ENCODE assay signal across 1 cellular context in the genomic region with DNA sequence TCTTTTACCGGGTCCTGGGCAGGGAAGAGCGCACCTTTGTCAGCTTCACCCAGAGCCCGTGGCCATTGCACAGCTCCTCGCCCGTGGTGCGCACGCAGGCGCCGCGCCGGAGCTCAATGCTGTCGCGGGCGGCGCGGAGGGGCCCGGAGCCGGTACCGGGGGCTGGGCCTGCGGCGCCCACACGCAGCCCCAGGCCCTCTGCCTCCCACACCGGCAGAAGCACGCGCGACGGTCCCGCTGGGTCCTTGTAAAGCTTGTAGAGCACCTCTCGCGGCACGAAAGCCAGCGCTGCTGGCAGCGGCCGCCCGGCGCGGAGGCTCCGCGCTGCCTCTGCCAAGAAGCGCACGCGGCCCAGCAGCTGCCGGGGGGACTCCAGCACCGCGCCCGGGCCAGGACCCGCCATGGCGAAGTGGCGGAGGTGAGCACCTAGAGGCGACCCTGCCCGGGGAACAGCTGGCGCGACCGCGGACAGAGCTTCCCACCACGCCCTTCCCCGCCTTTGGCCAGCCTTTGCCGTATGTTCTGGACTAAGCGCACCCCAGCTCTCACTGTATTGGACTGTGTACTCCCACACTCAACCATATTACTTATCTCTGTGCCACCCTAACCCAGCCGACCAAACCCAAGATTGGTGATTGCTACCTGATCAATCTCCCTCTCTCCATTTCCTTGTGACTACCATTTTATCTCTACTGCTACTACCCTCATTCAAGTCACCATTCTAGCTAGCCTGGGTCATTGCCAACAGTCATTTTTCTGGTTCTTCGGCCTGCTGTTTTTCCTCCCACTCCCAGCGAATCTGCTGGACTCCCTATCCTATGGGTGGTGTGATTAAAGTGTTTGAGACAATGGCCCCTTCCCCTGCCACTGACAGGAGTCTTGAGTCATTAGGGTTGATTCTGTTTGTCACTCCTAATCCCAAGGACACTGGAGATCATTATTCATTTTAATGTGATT.
A peak's percentile ranks its signal among the peaks of the same experiment; 100 is the strongest.
TF ChIP-seq lines count a peak whose summit lies in the region.

A gene (minus strand): TSS at position 470 of the 957 bp plus-strand sequence. CDS start 67 bp downstream, at position 403.

TF ChIP-seq in K562, 482 proteins besides CTCF, POLR2A, EP300 and RAD21 (continued from another document and continues in another):
- TF ChIP-seq, protein P1, sequence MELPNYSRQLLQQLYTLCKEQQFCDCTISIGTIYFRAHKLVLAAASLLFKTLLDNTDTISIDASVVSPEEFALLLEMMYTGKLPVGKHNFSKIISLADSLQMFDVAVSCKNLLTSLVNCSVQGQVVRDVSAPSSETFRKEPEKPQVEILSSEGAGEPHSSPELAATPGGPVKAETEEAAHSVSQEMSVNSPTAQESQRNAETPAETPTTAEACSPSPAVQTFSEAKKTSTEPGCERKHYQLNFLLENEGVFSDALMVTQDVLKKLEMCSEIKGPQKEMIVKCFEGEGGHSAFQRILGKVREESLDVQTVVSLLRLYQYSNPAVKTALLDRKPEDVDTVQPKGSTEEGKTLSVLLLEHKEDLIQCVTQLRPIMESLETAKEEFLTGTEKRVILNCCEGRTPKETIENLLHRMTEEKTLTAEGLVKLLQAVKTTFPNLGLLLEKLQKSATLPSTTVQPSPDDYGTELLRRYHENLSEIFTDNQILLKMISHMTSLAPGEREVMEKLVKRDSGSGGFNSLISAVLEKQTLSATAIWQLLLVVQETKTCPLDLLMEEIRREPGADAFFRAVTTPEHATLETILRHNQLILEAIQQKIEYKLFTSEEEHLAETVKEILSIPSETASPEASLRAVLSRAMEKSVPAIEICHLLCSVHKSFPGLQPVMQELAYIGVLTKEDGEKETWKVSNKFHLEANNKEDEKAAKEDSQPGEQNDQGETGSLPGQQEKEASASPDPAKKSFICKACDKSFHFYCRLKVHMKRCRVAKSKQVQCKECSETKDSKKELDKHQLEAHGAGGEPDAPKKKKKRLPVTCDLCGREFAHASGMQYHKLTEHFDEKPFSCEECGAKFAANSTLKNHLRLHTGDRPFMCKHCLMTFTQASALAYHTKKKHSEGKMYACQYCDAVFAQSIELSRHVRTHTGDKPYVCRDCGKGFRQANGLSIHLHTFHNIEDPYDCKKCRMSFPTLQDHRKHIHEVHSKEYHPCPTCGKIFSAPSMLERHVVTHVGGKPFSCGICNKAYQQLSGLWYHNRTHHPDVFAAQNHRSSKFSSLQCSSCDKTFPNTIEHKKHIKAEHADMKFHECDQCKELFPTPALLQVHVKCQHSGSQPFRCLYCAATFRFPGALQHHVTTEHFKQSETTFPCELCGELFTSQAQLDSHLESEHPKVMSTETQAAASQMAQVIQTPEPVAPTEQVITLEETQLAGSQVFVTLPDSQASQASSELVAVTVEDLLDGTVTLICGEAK (IDR thresholded peaks at IDR 0.05): peak; percentile 81
- TF ChIP-seq, protein P1 (CRISPR knock-in tag; IDR thresholded peaks at IDR 0.05): no peak
- TF ChIP-seq THRAP3 (IDR thresholded peaks at IDR 0.05; ENCODE audit: borderline replicate concordance): peak; percentile 73; the same call in 1 of the 2 replicates
- TF ChIP-seq ZNF551 (CRISPR knock-in tag; IDR thresholded peaks at IDR 0.05): no peak
- TF ChIP-seq, protein P2, sequence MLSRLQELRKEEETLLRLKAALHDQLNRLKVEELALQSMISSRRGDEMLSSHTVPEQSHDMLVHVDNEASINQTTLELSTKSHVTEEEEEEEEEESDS (CRISPR knock-in tag; IDR thresholded peaks at IDR 0.05): no peak
- peak; percentile 92; the same call in 1 of the 2 replicates for TF ChIP-seq RB1 (IDR thresholded peaks at IDR 0.05; ENCODE audit: low read depth)
- TF ChIP-seq, protein P3, sequence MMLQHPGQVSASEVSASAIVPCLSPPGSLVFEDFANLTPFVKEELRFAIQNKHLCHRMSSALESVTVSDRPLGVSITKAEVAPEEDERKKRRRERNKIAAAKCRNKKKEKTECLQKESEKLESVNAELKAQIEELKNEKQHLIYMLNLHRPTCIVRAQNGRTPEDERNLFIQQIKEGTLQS (IDR thresholded peaks at IDR 0.05): no peak
- TF ChIP-seq, protein P3 (CRISPR knock-in tag; conservative IDR thresholded peaks at IDR 0.05): no peak; the same call in 1 of the 2 replicates
- TF ChIP-seq ZNF644 (tag; IDR thresholded peaks at IDR 0.05; ENCODE audit: low read depth): no peak
- peak; percentile 82 for TF ChIP-seq BRD4 (IDR thresholded peaks at IDR 0.05)
- TF ChIP-seq TEAD2 (tag; IDR thresholded peaks at IDR 0.05): no peak
- no peak for TF ChIP-seq ZNF121 (CRISPR knock-in tag; conservative IDR thresholded peaks at IDR 0.05)
- TF ChIP-seq, protein P4, sequence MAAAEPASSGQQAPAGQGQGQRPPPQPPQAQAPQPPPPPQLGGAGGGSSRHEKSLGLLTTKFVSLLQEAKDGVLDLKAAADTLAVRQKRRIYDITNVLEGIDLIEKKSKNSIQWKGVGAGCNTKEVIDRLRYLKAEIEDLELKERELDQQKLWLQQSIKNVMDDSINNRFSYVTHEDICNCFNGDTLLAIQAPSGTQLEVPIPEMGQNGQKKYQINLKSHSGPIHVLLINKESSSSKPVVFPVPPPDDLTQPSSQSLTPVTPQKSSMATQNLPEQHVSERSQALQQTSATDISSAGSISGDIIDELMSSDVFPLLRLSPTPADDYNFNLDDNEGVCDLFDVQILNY (CRISPR knock-in tag; IDR thresholded peaks at IDR 0.05): no peak
- TF ChIP-seq GATA2 (CRISPR knock-in tag; IDR thresholded peaks at IDR 0.05): no peak; the same call in none of the 2 replicates
- TF ChIP-seq, protein P5, sequence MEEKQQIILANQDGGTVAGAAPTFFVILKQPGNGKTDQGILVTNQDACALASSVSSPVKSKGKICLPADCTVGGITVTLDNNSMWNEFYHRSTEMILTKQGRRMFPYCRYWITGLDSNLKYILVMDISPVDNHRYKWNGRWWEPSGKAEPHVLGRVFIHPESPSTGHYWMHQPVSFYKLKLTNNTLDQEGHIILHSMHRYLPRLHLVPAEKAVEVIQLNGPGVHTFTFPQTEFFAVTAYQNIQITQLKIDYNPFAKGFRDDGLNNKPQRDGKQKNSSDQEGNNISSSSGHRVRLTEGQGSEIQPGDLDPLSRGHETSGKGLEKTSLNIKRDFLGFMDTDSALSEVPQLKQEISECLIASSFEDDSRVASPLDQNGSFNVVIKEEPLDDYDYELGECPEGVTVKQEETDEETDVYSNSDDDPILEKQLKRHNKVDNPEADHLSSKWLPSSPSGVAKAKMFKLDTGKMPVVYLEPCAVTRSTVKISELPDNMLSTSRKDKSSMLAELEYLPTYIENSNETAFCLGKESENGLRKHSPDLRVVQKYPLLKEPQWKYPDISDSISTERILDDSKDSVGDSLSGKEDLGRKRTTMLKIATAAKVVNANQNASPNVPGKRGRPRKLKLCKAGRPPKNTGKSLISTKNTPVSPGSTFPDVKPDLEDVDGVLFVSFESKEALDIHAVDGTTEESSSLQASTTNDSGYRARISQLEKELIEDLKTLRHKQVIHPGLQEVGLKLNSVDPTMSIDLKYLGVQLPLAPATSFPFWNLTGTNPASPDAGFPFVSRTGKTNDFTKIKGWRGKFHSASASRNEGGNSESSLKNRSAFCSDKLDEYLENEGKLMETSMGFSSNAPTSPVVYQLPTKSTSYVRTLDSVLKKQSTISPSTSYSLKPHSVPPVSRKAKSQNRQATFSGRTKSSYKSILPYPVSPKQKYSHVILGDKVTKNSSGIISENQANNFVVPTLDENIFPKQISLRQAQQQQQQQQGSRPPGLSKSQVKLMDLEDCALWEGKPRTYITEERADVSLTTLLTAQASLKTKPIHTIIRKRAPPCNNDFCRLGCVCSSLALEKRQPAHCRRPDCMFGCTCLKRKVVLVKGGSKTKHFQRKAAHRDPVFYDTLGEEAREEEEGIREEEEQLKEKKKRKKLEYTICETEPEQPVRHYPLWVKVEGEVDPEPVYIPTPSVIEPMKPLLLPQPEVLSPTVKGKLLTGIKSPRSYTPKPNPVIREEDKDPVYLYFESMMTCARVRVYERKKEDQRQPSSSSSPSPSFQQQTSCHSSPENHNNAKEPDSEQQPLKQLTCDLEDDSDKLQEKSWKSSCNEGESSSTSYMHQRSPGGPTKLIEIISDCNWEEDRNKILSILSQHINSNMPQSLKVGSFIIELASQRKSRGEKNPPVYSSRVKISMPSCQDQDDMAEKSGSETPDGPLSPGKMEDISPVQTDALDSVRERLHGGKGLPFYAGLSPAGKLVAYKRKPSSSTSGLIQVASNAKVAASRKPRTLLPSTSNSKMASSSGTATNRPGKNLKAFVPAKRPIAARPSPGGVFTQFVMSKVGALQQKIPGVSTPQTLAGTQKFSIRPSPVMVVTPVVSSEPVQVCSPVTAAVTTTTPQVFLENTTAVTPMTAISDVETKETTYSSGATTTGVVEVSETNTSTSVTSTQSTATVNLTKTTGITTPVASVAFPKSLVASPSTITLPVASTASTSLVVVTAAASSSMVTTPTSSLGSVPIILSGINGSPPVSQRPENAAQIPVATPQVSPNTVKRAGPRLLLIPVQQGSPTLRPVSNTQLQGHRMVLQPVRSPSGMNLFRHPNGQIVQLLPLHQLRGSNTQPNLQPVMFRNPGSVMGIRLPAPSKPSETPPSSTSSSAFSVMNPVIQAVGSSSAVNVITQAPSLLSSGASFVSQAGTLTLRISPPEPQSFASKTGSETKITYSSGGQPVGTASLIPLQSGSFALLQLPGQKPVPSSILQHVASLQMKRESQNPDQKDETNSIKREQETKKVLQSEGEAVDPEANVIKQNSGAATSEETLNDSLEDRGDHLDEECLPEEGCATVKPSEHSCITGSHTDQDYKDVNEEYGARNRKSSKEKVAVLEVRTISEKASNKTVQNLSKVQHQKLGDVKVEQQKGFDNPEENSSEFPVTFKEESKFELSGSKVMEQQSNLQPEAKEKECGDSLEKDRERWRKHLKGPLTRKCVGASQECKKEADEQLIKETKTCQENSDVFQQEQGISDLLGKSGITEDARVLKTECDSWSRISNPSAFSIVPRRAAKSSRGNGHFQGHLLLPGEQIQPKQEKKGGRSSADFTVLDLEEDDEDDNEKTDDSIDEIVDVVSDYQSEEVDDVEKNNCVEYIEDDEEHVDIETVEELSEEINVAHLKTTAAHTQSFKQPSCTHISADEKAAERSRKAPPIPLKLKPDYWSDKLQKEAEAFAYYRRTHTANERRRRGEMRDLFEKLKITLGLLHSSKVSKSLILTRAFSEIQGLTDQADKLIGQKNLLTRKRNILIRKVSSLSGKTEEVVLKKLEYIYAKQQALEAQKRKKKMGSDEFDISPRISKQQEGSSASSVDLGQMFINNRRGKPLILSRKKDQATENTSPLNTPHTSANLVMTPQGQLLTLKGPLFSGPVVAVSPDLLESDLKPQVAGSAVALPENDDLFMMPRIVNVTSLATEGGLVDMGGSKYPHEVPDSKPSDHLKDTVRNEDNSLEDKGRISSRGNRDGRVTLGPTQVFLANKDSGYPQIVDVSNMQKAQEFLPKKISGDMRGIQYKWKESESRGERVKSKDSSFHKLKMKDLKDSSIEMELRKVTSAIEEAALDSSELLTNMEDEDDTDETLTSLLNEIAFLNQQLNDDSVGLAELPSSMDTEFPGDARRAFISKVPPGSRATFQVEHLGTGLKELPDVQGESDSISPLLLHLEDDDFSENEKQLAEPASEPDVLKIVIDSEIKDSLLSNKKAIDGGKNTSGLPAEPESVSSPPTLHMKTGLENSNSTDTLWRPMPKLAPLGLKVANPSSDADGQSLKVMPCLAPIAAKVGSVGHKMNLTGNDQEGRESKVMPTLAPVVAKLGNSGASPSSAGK (IDR thresholded peaks at IDR 0.05): no peak
- TF ChIP-seq RBM34 (IDR thresholded peaks at IDR 0.05; ENCODE audit: borderline replicate concordance, insufficient read depth, low read length): no peak; the same call in 1 of the 2 replicates
- TF ChIP-seq, protein P6, sequence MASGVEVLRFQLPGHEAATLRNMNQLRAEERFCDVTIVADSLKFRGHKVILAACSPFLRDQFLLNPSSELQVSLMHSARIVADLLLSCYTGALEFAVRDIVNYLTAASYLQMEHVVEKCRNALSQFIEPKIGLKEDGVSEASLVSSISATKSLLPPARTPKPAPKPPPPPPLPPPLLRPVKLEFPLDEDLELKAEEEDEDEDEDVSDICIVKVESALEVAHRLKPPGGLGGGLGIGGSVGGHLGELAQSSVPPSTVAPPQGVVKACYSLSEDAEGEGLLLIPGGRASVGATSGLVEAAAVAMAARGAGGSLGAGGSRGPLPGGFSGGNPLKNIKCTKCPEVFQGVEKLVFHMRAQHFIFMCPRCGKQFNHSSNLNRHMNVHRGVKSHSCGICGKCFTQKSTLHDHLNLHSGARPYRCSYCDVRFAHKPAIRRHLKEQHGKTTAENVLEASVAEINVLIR (CRISPR knock-in tag; IDR thresholded peaks at IDR 0.05): no peak
- TF ChIP-seq, protein P7, sequence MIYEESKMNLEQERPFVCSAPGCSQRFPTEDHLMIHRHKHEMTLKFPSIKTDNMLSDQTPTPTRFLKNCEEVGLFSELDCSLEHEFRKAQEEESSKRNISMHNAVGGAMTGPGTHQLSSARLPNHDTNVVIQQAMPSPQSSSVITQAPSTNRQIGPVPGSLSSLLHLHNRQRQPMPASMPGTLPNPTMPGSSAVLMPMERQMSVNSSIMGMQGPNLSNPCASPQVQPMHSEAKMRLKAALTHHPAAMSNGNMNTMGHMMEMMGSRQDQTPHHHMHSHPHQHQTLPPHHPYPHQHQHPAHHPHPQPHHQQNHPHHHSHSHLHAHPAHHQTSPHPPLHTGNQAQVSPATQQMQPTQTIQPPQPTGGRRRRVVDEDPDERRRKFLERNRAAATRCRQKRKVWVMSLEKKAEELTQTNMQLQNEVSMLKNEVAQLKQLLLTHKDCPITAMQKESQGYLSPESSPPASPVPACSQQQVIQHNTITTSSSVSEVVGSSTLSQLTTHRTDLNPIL (CRISPR knock-in tag; IDR thresholded peaks at IDR 0.05): no peak
- no peak for TF ChIP-seq SMAD3 (CRISPR knock-in tag; conservative IDR thresholded peaks at IDR 0.05)
